ENCODE assay signal across 8 cellular contexts in genomic region chr1:45543599-45544417, GRCh38. TPM values are rescaled to one million over a fixed set of nuclear protein-coding genes. Genes with fewer than 3 reads are reported as not detected.
DNase-seq lines count a peak whose midpoint lies in the region; ATAC-seq lines count a peak whose summit lies in the region.

No MANE protein-coding gene starts in this region.

- ATAC-seq in HG02759 (IDR thresholded peaks at IDR 0.05; ENCODE audit: unreplicated experiment) (peak; percentile 71), T-cell (replicated peaks in 1 of 4) (peak; percentile 94 to 98 (median 96)), GM21381 (IDR thresholded peaks at IDR 0.05; ENCODE audit: unreplicated experiment) (no peak)
- peak; percentile 87 for ATAC-seq in activated naive CD8-positive, alpha-beta T cell treated with anti-CD3 and anti-CD28 coated beads, Interleukin-2, amount 10 ng/mL, durations not matched to agents 7 days and 5 days (ENCODE audit: low read depth)

- CTCF ChIA-PET in T-cell (lab: Charles Lee) = interaction anchor here (0.6 to 1.1 kb wide), 5 partner anchors 10 to 50 kb away, joined by 4 to 10 read pairs (median 4); no protein-coding TSS in a partner anchor

- H3K9me3 Mint-ChIP-seq in T-cell = no peaks in the 10 kb centered on the region
- no peaks in the 10 kb centered on the region for H3K9me3 Mint-ChIP-seq in activated naive CD8-positive, alpha-beta T cell treated with anti-CD3 and anti-CD28 coated beads, Interleukin-2, amount 10 ng/mL, durations not matched to agents 7 days and 5 days

- H3K27me3 Mint-ChIP-seq in T-cell = no peaks in the 10 kb centered on the region
- H3K27me3 Mint-ChIP-seq in activated naive CD8-positive, alpha-beta T cell treated with anti-CD3 and anti-CD28 coated beads, Interleukin-2, amount 10 ng/mL, durations not matched to agents 7 days and 5 days = peaks cover 22% of the 10 kb centered on the region

- peak; percentile 23 to 83 (median 70) for DNase-seq in T-cell
- peak; percentile 45 for DNase-seq in activated naive CD8-positive, alpha-beta T cell treated with anti-CD3 and anti-CD28 coated beads, Interleukin-2, amount 10 ng/mL, durations not matched to agents 7 days and 5 days
- peak; percentile 90 to 98 for DNase-seq in lung microvascular endothelial cell (ENCODE audit: low read depth in 2 of 2)
- peak; percentile 52 for DNase-seq in stimulated activated CD8-positive, alpha-beta memory T cell treated with anti-CD3 and anti-CD28 coated beads, Interleukin-4, amount 100 ng/mL, for 24 hours (ENCODE audit: low read depth)
- no peak for DNase-seq in T1000 (lab: John Stamatoyannopoulos, UW)
- DNase-seq in cortex of kidney (lab: John Stamatoyannopoulos, UW) = no peak

- H3K27ac Mint-ChIP-seq in T-cell = peak overlapping the region; percentile 26 to 44
- peak overlapping the region; percentile 32 for H3K27ac Mint-ChIP-seq in activated naive CD8-positive, alpha-beta T cell treated with anti-CD3 and anti-CD28 coated beads, Interleukin-2, amount 10 ng/mL, durations not matched to agents 7 days and 5 days

- no peaks in the 10 kb centered on the region for H3K36me3 Mint-ChIP-seq in T-cell
- H3K36me3 Mint-ChIP-seq in activated naive CD8-positive, alpha-beta T cell treated with anti-CD3 and anti-CD28 coated beads, Interleukin-2, amount 10 ng/mL, durations not matched to agents 7 days and 5 days = no peaks in the 10 kb centered on the region

- POLR2A ChIA-PET in T-cell (lab: Charles Lee) = interaction anchor here (0.6 to 0.7 kb wide), 3 partner anchors 36 to 271 kb away, joined by 5 to 10 read pairs (median 7); no protein-coding TSS in a partner anchor
- POLR2A ChIA-PET in activated naive CD8-positive, alpha-beta T cell treated with anti-CD3 and anti-CD28 coated beads, Interleukin-2, amount 10 ng/mL, durations not matched to agents 7 days and 5 days (lab: Charles Lee) = interaction anchor here (0.6 to 8.1 kb wide), 5 partner anchors 13 to 822 kb away, joined by 3 to 64 read pairs (median 5); partner anchors contain the start of gene PRDX1

- H3K4me3 Mint-ChIP-seq in T-cell = peak overlapping the region in 2 of 3 donors; percentile 32 to 66
- peak overlapping the region; percentile 71 for H3K4me3 Mint-ChIP-seq in activated naive CD8-positive, alpha-beta T cell treated with anti-CD3 and anti-CD28 coated beads, Interleukin-2, amount 10 ng/mL, durations not matched to agents 7 days and 5 days

- peaks cover 12 to 33% (median 27%) of the 10 kb centered on the region in 3 donors for H3K4me1 Mint-ChIP-seq in T-cell
- peaks cover 26% of the 10 kb centered on the region for H3K4me1 Mint-ChIP-seq in activated naive CD8-positive, alpha-beta T cell treated with anti-CD3 and anti-CD28 coated beads, Interleukin-2, amount 10 ng/mL, durations not matched to agents 7 days and 5 days

RNA-seq across cellular contexts. Expression of gene AKR1A1, which starts 6.8 kb away (rescaled TPM):
- total RNA-seq in T-cell (100 to 1,000 TPM in 1 of 5 donors, 10 to 100 TPM in 4; 48.2 to 105 (median 92.9) TPM), lung microvascular endothelial cell (189 and 290 TPM in 2 replicates)
- total RNA-seq in activated naive CD8-positive, alpha-beta T cell treated with anti-CD3 and anti-CD28 coated beads, Interleukin-2, amount 10 ng/mL, durations not matched to agents 7 days and 5 days = 100 to 1,000 TPM; 102 to 116 TPM

RNA-seq across cellular contexts. Expression of gene PRDX1, which starts 22.1 kb away (rescaled TPM):
- 100 to 1,000 TPM in 3 of 5 donors, 10 to 100 TPM in 2; 59.3 to 156 (median 151) TPM for total RNA-seq in T-cell
- total RNA-seq in activated naive CD8-positive, alpha-beta T cell treated with anti-CD3 and anti-CD28 coated beads, Interleukin-2, amount 10 ng/mL, durations not matched to agents 7 days and 5 days = 100 to 1,000 TPM; 159 to 180 TPM
- total RNA-seq in lung microvascular endothelial cell = 759 and 904 TPM in 2 replicates

RNA-seq across cellular contexts. Expression of gene NASP, which starts 40.0 kb away (rescaled TPM):
- total RNA-seq in T-cell (100 to 1,000 TPM in 2 of 5 donors, 10 to 100 TPM in 3; 64.6 to 145 (median 74.7) TPM), lung microvascular endothelial cell (55.6 and 67.8 TPM in 2 replicates)
- total RNA-seq in activated naive CD8-positive, alpha-beta T cell treated with anti-CD3 and anti-CD28 coated beads, Interleukin-2, amount 10 ng/mL, durations not matched to agents 7 days and 5 days = 100 to 1,000 TPM; 184 to 188 TPM

RNA-seq across cellular contexts. Expression of gene MMACHC, which starts 43.7 kb away (rescaled TPM):
- total RNA-seq in T-cell = 1 to 10 TPM; 1.9 to 6.4 (median 4.9) TPM
- 1 to 10 TPM; 4.9 to 8.3 TPM for total RNA-seq in activated naive CD8-positive, alpha-beta T cell treated with anti-CD3 and anti-CD28 coated beads, Interleukin-2, amount 10 ng/mL, durations not matched to agents 7 days and 5 days
- total RNA-seq in lung microvascular endothelial cell = 1.3 and 1.4 TPM in 2 replicates

RNA-seq across cellular contexts. Expression of gene CCDC163, which starts 43.9 kb away (rescaled TPM):
- 1 to 10 TPM in 4 of 5 donors, under 1 TPM in 1; 0.83 to 3.0 (median 2.4) TPM for total RNA-seq in T-cell
- 10 to 100 TPM; 10.3 to 13.0 TPM for total RNA-seq in activated naive CD8-positive, alpha-beta T cell treated with anti-CD3 and anti-CD28 coated beads, Interleukin-2, amount 10 ng/mL, durations not matched to agents 7 days and 5 days
- total RNA-seq in lung microvascular endothelial cell = 0.44 and 0.60 TPM in 2 replicates

Comparison
In these comparisons a context has a peak if more than half of its experiments do, and no peak if none do; other contexts are left out.
1. DNase-seq: peak in T-cell (34 of 34), activated naive CD8-positive, alpha-beta T cell treated with anti-CD3 and anti-CD28 coated beads, Interleukin-2, amount 10 ng/mL, durations not matched to agents 7 days and 5 days (single experiment), lung microvascular endothelial cell (2 of 2) and stimulated activated CD8-positive, alpha-beta memory T cell treated with anti-CD3 and anti-CD28 coated beads, Interleukin-4, amount 100 ng/mL, for 24 hours (single experiment); none in T1000 (single experiment) and cortex of kidney (single experiment).